In the genomic region with DNA sequence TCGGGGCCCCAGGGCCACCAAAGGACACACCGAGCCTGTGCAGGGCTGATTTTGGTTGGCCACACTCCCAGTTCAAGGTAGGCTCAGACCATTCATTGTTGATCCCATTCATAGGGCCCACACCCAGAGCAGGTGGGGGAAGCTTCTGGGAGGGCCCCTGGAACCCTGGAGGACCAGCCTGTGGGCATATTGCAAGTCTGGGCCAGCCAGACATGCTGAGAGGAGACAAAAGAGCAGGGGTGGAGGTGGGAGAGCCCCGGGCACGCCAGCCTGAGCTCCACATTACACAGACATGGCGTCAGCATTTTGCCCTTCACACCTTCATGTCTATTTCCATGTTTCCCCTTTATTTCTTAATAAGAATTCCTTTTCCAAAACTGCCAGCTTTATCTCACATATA, we compare ENCODE assay signal across 22 cellular contexts.
"Had no signal": no experiment of that assay in that cellular context is flagged by ENCODE, and none has a peak within 500 bp of the region (broad histone marks: within the 10 kb centered on the region; RNA-seq: fewer than 3 reads in every experiment).

No MANE protein-coding gene starts in this region.

- H3K36me3 Mint-ChIP-seq: activated naive CD8-positive, alpha-beta T cell treated with anti-CD3 and anti-CD28 coated beads for 36 hours; natural killer cell; stimulated activated effector memory CD8-positive, alpha-beta T cell treated with anti-CD3 and anti-CD28 coated beads, Interleukin-12 subunit alpha, Interleukin-12 subunit beta, amount 100 ng/mL, for 72 hours had no signal

- H3K36me3 ChIP-seq: heart left ventricle had no signal

- ATAC-seq: activated CD4-positive, alpha-beta T cell treated with anti-CD3 and anti-CD28 coated beads for 36 hours; activated T-helper 17 cell treated with anti-CD3 and anti-CD28 coated beads, Interleukin-2, amount 50 U/mL, for 72 hours; natural killer cell; stimulated activated effector memory CD8-positive, alpha-beta T cell treated with anti-CD3 and anti-CD28 coated beads, Interleukin-12 subunit alpha, Interleukin-12 subunit beta, amount 100 ng/mL, for 72 hours; stimulated activated naive CD8-positive, alpha-beta T cell treated with anti-CD3 and anti-CD28 coated beads, Interleukin-15, amount 100 ng/mL, for 72 hours had no signal

- H3K27me3 Mint-ChIP-seq: activated B cell treated with CpG ODN at 0.5 μM for 24 hours; activated CD4-positive, alpha-beta T cell treated with anti-CD3 and anti-CD28 coated beads for 36 hours; activated naive CD8-positive, alpha-beta T cell treated with anti-CD3 and anti-CD28 coated beads for 36 hours; activated T-cell treated with anti-CD3 and anti-CD28 coated beads, Interleukin-2, amount 50 U/mL, for 24 hours; activated T-helper 17 cell treated with anti-CD3 and anti-CD28 coated beads, Interleukin-2, amount 50 U/mL, for 72 hours; progenitor cell of endocrine pancreas; stimulated activated naive CD8-positive, alpha-beta T cell treated with anti-CD3 and anti-CD28 coated beads, Interleukin-15, amount 100 ng/mL, for 72 hours had no signal

- DNase-seq: activated B cell treated with CpG ODN at 0.5 μM for 24 hours; activated CD4-positive, alpha-beta T cell treated with anti-CD3 and anti-CD28 coated beads for 36 hours; activated CD4-positive, alpha-beta T cell treated with anti-CD3 and anti-CD28 coated beads, Interleukin-2, amount 50 U/mL, for 4 hours; activated CD8-positive, alpha-beta memory T cell treated with anti-CD3 and anti-CD28 coated beads for 24 hours; activated CD8-positive, alpha-beta memory T cell treated with anti-CD3 and anti-CD28 coated beads, Interleukin-2, amount 50 U/mL, for 4 hours; activated naive CD4-positive, alpha-beta T cell treated with Interleukin-2 at 50 U/mL for 16 hours; activated naive CD8-positive, alpha-beta T cell treated with anti-CD3 and anti-CD28 coated beads for 36 hours; activated T-cell treated with anti-CD3 and anti-CD28 coated beads, Interleukin-2, amount 50 U/mL, for 24 hours; dermis blood vessel endothelial cell; effector CD8-positive, alpha-beta T cell; heart left ventricle; midbrain; natural killer cell; stimulated activated CD4-positive, alpha-beta T cell treated with anti-CD3 and anti-CD28 coated beads, Interleukin-2, amount 100 ng/mL, for 24 hours; stimulated activated naive CD8-positive, alpha-beta T cell treated with anti-CD3 and anti-CD28 coated beads, Interleukin-15, amount 100 ng/mL, for 72 hours had no signal

- H3K4me3 Mint-ChIP-seq: activated B cell treated with CpG ODN at 0.5 μM for 24 hours; activated CD4-positive, alpha-beta T cell treated with anti-CD3 and anti-CD28 coated beads for 36 hours; activated naive CD8-positive, alpha-beta T cell treated with anti-CD3 and anti-CD28 coated beads for 36 hours; activated T-cell treated with anti-CD3 and anti-CD28 coated beads, Interleukin-2, amount 50 U/mL, for 24 hours; activated T-helper 17 cell treated with anti-CD3 and anti-CD28 coated beads, Interleukin-2, amount 50 U/mL, for 72 hours; natural killer cell; stimulated activated effector memory CD8-positive, alpha-beta T cell treated with anti-CD3 and anti-CD28 coated beads, Interleukin-12 subunit alpha, Interleukin-12 subunit beta, amount 100 ng/mL, for 72 hours; stimulated activated naive CD8-positive, alpha-beta T cell treated with anti-CD3 and anti-CD28 coated beads, Interleukin-15, amount 100 ng/mL, for 72 hours; T-helper 1 cell treated with Interleukin-12 subunit alpha and Interleukin-12 subunit beta and Interleukin-4 antibody, amounts not matched to agents 30 μg/mL and 1 μg/mL, for 36 hours had no signal

- FAIRE-seq: astrocyte, islet of Langerhans had no signal

- H3K27me3 ChIP-seq: heart left ventricle, tibial nerve had no signal

- H3K4me1 ChIP-seq: tibial nerve had no signal

- H3K27ac ChIP-seq: tibial nerve had no signal

- H3K9me3 ChIP-seq: tibial nerve had no signal

- H3K4me1 Mint-ChIP-seq: activated B cell treated with CpG ODN at 0.5 μM for 24 hours; activated CD4-positive, alpha-beta T cell treated with anti-CD3 and anti-CD28 coated beads for 36 hours; activated naive CD8-positive, alpha-beta T cell treated with anti-CD3 and anti-CD28 coated beads for 36 hours; activated T-helper 17 cell treated with anti-CD3 and anti-CD28 coated beads, Interleukin-2, amount 50 U/mL, for 72 hours; natural killer cell; stimulated activated effector memory CD8-positive, alpha-beta T cell treated with anti-CD3 and anti-CD28 coated beads, Interleukin-12 subunit alpha, Interleukin-12 subunit beta, amount 100 ng/mL, for 72 hours; stimulated activated naive CD8-positive, alpha-beta T cell treated with anti-CD3 and anti-CD28 coated beads, Interleukin-15, amount 100 ng/mL, for 72 hours had no signal

- H3K27ac Mint-ChIP-seq: activated B cell treated with CpG ODN at 0.5 μM for 24 hours; activated CD4-positive, alpha-beta T cell treated with anti-CD3 and anti-CD28 coated beads for 36 hours; activated naive CD8-positive, alpha-beta T cell treated with anti-CD3 and anti-CD28 coated beads for 36 hours; activated T-cell treated with anti-CD3 and anti-CD28 coated beads, Interleukin-2, amount 50 U/mL, for 24 hours; activated T-helper 17 cell treated with anti-CD3 and anti-CD28 coated beads, Interleukin-2, amount 50 U/mL, for 72 hours; natural killer cell; progenitor cell of endocrine pancreas; stimulated activated effector memory CD8-positive, alpha-beta T cell treated with anti-CD3 and anti-CD28 coated beads, Interleukin-12 subunit alpha, Interleukin-12 subunit beta, amount 100 ng/mL, for 72 hours; stimulated activated naive CD8-positive, alpha-beta T cell treated with anti-CD3 and anti-CD28 coated beads, Interleukin-15, amount 100 ng/mL, for 72 hours; T-helper 1 cell treated with Interleukin-12 subunit alpha and Interleukin-12 subunit beta and Interleukin-4 antibody, amounts not matched to agents 30 μg/mL and 1 μg/mL, for 36 hours had no signal

- H3K4me3 ChIP-seq: heart left ventricle, tibial nerve had no signal

- H3K9me3 Mint-ChIP-seq: activated B cell treated with CpG ODN at 0.5 μM for 24 hours; activated naive CD8-positive, alpha-beta T cell treated with anti-CD3 and anti-CD28 coated beads for 36 hours; activated T-cell treated with anti-CD3 and anti-CD28 coated beads, Interleukin-2, amount 50 U/mL, for 24 hours; activated T-helper 17 cell treated with anti-CD3 and anti-CD28 coated beads, Interleukin-2, amount 50 U/mL, for 72 hours; natural killer cell; stimulated activated effector memory CD8-positive, alpha-beta T cell treated with anti-CD3 and anti-CD28 coated beads, Interleukin-12 subunit alpha, Interleukin-12 subunit beta, amount 100 ng/mL, for 72 hours; stimulated activated naive CD8-positive, alpha-beta T cell treated with anti-CD3 and anti-CD28 coated beads, Interleukin-15, amount 100 ng/mL, for 72 hours; T-helper 1 cell treated with Interleukin-12 subunit alpha and Interleukin-12 subunit beta and Interleukin-4 antibody, amounts not matched to agents 30 μg/mL and 1 μg/mL, for 36 hours had no signal
